8 cellular contexts compared by ENCODE assay signal in genomic region chr5:65721775-65722574, GRCh38. TPM values are rescaled to one million over a fixed set of nuclear protein-coding genes. Genes with fewer than 3 reads are reported as not detected.
DNase-seq lines count a peak whose midpoint lies in the region; ATAC-seq, FAIRE-seq and TF ChIP-seq lines count a peak whose summit lies in the region.

TSS of gene NLN (plus strand) at chr5:65722205. CDS start at chr5:65722374, 169 bp downstream.
A gene with protein sequence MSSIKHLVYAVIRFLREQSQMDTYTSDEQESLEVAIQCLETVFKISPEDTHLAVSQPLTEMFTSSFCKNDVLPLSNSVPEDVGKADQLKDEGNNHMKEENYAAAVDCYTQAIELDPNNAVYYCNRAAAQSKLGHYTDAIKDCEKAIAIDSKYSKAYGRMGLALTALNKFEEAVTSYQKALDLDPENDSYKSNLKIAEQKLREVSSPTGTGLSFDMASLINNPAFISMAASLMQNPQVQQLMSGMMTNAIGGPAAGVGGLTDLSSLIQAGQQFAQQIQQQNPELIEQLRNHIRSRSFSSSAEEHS (minus strand): TSS chr5:65722109. CDS start chr5:65720807, 1,302 bp downstream.

- peak; percentile 31 for TF ChIP-seq CTCF in neutrophil (IDR thresholded peaks at IDR 0.05)

- no peaks in the 10 kb centered on the region for H3K9me3 ChIP-seq in neutrophil

- H3K27ac ChIP-seq in neutrophil (peak within 1 kb of the TSS; percentile 82), substantia nigra (ENCODE audit: low read depth, low read length, poor library complexity, severe bottlenecking) (peak within 1 kb of the TSS; percentile 80)

- peaks cover 27% of the 10 kb centered on the region for H3K36me3 ChIP-seq in neutrophil

- H3K27me3 ChIP-seq in neutrophil, result no peaks in the 10 kb centered on the region

- no peak for FAIRE-seq in frontal cortex (lab: Jason Lieb, UNC)

- H3K4me1 ChIP-seq in neutrophil (ENCODE audit: control insufficient read depth in 1 of 2, insufficient read depth in 1 of 2, low read depth in 1 of 2, low read length in 1 of 2), result peaks cover 34 to 38% of the 10 kb centered on the region in 2 experiments

- peak; percentile 92 for ATAC-seq in GM21717 (IDR thresholded peaks at IDR 0.05; ENCODE audit: unreplicated experiment)

- DNase-seq in EH (ENCODE audit: low read depth), result peak; percentile 85
- peak; percentile 50 for DNase-seq in KG1 (lab: John Stamatoyannopoulos, UW)
- DNase-seq in SHP77 treated with DMSO at 0.1 percent for 48 hours (lab: John Stamatoyannopoulos, UW), result peak; percentile 33
- DNase-seq in activated naive CD4-positive, alpha-beta T cell (lab: John Stamatoyannopoulos, UW), result peak; percentile 53 to 85 (median 62)
- peak; percentile 96 to 97 for DNase-seq in frontal cortex (ENCODE audit: low spot score in 2 of 2)
- DNase-seq in substantia nigra (lab: John Stamatoyannopoulos, UW), result peak; percentile 16 to 95 (median 82)

- peak within 1 kb of the TSS; percentile 95 to 97 for H3K4me3 ChIP-seq in neutrophil (ENCODE audit: low read depth in 1 of 2, low read length in 1 of 2)

RNA-seq across cellular contexts. Expression of gene NLN, which starts in this region (rescaled TPM):
- total RNA-seq in frontal cortex, result 64.4 TPM

RNA-seq across cellular contexts. Expression of the second gene that starts in this region (rescaled TPM):
- 29.8 TPM for total RNA-seq in frontal cortex

Comparison
In these comparisons a context has a peak if more than half of its experiments do, and no peak if none do; other contexts are left out.
1. Peak in every context shown above with its lines: DNase-seq, ATAC-seq, H3K4me3 ChIP-seq and H3K27ac ChIP-seq.
2. DNase-seq: peak in every context shown above with its lines; median percentile 96 in frontal cortex; 85 in EH; 82 in substantia nigra; 62 in activated naive CD4-positive, alpha-beta T cell; 50 in KG1; 33 in SHP77 treated with DMSO at 0.1 percent for 48 hours.